ENCODE assay signal across 1 cellular context in genomic region chr17:2346475-2346874, GRCh38.
A peak's percentile ranks its signal among the peaks of the same experiment; 100 is the strongest.
TF ChIP-seq lines count a peak whose summit lies in the region.

No MANE protein-coding gene starts in this region.

TF ChIP-seq in A549, 52 proteins besides CTCF, POLR2A, EP300 and RAD21:
- no peak for TF ChIP-seq RFX5 (IDR thresholded peaks at IDR 0.05)
- TF ChIP-seq FOSL2 (IDR thresholded peaks at IDR 0.05), result no peak
- 0 out of 2 replicates have a peak, but pooled peaks have one; percentile 8 for TF ChIP-seq FOSL2 (CRISPR knock-in tag; IDR thresholded peaks at IDR 0.05)
- no peak for TF ChIP-seq JUN (IDR thresholded peaks at IDR 0.05)
